1 cellular context compared by ENCODE assay signal in the genomic region with DNA sequence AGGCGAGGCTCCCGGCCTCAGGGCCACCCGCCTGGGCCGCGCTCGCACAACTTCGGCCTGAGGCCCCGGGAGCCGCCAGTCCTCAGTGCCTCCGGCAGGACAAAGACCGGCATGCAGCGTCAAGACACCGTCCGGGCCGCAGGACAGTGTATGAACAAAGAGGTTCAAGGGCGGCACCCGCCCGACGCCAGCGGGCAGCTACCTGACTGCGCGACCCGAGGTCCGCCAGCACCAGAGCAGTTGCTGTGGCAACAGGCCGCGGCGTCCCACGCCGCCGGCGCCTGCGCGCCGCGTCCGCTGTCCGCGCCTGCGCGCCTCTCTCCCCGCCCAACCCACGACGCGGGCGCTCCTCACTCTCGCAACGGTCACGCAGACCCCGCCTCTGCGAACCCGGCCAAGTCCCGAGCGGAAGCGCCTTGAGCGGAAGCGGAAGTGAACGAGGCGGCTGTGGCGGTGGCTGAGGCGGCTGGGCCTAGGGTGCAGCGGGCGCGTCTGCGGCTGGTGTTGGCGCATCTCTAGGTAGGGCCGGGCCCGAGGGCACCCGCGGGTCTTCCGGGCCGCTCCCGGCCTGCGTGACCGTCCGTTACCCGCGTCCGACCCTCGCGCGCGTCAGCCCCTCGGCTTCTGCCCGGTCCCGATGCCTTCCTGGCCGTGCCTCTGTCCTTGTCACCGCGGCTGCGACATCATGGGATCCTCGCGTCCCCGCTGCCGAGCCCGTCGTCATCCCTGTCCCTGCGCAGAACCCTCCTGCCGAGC.
TF ChIP-seq lines count a peak whose summit lies in the region.

A gene with protein sequence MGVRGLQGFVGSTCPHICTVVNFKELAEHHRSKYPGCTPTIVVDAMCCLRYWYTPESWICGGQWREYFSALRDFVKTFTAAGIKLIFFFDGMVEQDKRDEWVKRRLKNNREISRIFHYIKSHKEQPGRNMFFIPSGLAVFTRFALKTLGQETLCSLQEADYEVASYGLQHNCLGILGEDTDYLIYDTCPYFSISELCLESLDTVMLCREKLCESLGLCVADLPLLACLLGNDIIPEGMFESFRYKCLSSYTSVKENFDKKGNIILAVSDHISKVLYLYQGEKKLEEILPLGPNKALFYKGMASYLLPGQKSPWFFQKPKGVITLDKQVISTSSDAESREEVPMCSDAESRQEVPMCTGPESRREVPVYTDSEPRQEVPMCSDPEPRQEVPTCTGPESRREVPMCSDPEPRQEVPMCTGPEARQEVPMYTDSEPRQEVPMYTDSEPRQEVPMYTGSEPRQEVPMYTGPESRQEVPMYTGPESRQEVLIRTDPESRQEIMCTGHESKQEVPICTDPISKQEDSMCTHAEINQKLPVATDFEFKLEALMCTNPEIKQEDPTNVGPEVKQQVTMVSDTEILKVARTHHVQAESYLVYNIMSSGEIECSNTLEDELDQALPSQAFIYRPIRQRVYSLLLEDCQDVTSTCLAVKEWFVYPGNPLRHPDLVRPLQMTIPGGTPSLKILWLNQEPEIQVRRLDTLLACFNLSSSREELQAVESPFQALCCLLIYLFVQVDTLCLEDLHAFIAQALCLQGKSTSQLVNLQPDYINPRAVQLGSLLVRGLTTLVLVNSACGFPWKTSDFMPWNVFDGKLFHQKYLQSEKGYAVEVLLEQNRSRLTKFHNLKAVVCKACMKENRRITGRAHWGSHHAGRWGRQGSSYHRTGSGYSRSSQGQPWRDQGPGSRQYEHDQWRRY (plus strand): TSS at position 435 of the 756 bp plus-strand sequence. CDS start 10,633 bp downstream, outside the sequence.

TF ChIP-seq in SK-N-SH, 30 proteins besides CTCF, POLR2A, EP300 and RAD21 (continued from another document):
- TF ChIP-seq, protein P1, sequence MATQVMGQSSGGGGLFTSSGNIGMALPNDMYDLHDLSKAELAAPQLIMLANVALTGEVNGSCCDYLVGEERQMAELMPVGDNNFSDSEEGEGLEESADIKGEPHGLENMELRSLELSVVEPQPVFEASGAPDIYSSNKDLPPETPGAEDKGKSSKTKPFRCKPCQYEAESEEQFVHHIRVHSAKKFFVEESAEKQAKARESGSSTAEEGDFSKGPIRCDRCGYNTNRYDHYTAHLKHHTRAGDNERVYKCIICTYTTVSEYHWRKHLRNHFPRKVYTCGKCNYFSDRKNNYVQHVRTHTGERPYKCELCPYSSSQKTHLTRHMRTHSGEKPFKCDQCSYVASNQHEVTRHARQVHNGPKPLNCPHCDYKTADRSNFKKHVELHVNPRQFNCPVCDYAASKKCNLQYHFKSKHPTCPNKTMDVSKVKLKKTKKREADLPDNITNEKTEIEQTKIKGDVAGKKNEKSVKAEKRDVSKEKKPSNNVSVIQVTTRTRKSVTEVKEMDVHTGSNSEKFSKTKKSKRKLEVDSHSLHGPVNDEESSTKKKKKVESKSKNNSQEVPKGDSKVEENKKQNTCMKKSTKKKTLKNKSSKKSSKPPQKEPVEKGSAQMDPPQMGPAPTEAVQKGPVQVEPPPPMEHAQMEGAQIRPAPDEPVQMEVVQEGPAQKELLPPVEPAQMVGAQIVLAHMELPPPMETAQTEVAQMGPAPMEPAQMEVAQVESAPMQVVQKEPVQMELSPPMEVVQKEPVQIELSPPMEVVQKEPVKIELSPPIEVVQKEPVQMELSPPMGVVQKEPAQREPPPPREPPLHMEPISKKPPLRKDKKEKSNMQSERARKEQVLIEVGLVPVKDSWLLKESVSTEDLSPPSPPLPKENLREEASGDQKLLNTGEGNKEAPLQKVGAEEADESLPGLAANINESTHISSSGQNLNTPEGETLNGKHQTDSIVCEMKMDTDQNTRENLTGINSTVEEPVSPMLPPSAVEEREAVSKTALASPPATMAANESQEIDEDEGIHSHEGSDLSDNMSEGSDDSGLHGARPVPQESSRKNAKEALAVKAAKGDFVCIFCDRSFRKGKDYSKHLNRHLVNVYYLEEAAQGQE (IDR thresholded peaks at IDR 0.05; ENCODE audit: low read depth, low read length) = peak; percentile 44; the same call in 1 of the 2 replicates
- TF ChIP-seq MEF2A (IDR thresholded peaks at IDR 0.05; ENCODE audit: borderline replicate concordance, low read depth) (no peak), SIN3A (IDR thresholded peaks at IDR 0.05; ENCODE audit: borderline replicate concordance, low read depth, low read length) (peak; percentile 51; the same call in 1 of the 2 replicates), FOXM1 (IDR thresholded peaks at IDR 0.05; ENCODE audit: low read depth) (no peak), MXI1 (IDR thresholded peaks at IDR 0.05; ENCODE audit: low read depth, low read length) (peak; percentile 95), EZH2phosphoT487 (IDR thresholded peaks at IDR 0.05; ENCODE audit: borderline replicate concordance, low read depth) (no peak), FOSL2 (IDR thresholded peaks at IDR 0.05; ENCODE audit: borderline replicate concordance, low read depth) (no peak)
- TF ChIP-seq, protein P2, sequence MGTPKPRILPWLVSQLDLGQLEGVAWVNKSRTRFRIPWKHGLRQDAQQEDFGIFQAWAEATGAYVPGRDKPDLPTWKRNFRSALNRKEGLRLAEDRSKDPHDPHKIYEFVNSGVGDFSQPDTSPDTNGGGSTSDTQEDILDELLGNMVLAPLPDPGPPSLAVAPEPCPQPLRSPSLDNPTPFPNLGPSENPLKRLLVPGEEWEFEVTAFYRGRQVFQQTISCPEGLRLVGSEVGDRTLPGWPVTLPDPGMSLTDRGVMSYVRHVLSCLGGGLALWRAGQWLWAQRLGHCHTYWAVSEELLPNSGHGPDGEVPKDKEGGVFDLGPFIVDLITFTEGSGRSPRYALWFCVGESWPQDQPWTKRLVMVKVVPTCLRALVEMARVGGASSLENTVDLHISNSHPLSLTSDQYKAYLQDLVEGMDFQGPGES (IDR thresholded peaks at IDR 0.05; ENCODE audit: low read depth, low read length) = no peak
- TF ChIP-seq, protein P3, sequence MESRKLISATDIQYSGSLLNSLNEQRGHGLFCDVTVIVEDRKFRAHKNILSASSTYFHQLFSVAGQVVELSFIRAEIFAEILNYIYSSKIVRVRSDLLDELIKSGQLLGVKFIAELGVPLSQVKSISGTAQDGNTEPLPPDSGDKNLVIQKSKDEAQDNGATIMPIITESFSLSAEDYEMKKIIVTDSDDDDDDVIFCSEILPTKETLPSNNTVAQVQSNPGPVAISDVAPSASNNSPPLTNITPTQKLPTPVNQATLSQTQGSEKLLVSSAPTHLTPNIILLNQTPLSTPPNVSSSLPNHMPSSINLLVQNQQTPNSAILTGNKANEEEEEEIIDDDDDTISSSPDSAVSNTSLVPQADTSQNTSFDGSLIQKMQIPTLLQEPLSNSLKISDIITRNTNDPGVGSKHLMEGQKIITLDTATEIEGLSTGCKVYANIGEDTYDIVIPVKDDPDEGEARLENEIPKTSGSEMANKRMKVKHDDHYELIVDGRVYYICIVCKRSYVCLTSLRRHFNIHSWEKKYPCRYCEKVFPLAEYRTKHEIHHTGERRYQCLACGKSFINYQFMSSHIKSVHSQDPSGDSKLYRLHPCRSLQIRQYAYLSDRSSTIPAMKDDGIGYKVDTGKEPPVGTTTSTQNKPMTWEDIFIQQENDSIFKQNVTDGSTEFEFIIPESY (IDR thresholded peaks at IDR 0.05; ENCODE audit: borderline replicate concordance, low read depth) = no peak
- TF ChIP-seq, protein P4, sequence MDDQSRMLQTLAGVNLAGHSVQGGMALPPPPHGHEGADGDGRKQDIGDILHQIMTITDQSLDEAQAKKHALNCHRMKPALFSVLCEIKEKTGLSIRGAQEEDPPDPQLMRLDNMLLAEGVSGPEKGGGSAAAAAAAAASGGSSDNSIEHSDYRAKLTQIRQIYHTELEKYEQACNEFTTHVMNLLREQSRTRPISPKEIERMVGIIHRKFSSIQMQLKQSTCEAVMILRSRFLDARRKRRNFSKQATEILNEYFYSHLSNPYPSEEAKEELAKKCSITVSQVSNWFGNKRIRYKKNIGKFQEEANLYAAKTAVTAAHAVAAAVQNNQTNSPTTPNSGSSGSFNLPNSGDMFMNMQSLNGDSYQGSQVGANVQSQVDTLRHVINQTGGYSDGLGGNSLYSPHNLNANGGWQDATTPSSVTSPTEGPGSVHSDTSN (IDR thresholded peaks at IDR 0.05) = no peak
- TF ChIP-seq, protein P5, sequence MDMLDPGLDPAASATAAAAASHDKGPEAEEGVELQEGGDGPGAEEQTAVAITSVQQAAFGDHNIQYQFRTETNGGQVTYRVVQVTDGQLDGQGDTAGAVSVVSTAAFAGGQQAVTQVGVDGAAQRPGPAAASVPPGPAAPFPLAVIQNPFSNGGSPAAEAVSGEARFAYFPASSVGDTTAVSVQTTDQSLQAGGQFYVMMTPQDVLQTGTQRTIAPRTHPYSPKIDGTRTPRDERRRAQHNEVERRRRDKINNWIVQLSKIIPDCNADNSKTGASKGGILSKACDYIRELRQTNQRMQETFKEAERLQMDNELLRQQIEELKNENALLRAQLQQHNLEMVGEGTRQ (IDR thresholded peaks at IDR 0.05; ENCODE audit: borderline replicate concordance, low read depth, low read length) = no peak
- TF ChIP-seq, protein P6, sequence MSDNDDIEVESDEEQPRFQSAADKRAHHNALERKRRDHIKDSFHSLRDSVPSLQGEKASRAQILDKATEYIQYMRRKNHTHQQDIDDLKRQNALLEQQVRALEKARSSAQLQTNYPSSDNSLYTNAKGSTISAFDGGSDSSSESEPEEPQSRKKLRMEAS (IDR thresholded peaks at IDR 0.05; ENCODE audit: low read depth) = peak; percentile 83
TF ChIP-seq in SK-N-SH: peak in this region for 9.
